Comparison of ENCODE assay signal across 12 cellular contexts in the genomic region with DNA sequence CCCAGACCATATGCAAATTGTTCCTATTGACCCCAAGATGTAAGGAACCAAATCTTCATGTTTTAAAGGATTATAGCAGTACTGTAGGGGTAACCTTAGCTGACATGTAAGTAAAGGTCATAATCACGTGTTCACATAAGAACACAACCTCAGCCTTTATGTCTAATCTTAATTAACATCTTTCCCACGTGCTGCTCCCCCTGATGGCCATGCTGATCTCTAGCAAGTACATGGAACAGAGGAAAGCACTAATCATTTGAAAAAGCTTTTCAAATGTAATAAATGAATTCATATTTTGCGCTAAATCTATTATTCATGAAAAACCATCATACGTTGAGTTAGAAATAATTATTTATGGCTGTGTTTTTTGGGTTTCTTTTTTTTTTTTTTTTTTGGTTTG. TPM values are rescaled to one million over a fixed set of nuclear protein-coding genes. Genes with fewer than 3 reads are reported as not detected.
DNase-seq lines count a peak whose midpoint lies in the region; ATAC-seq and TF ChIP-seq lines count a peak whose summit lies in the region.
"Had no signal": no experiment of that assay in that cellular context is flagged by ENCODE, and none has a peak within 500 bp of the region (broad histone marks: within the 10 kb centered on the region; RNA-seq: fewer than 3 reads in every experiment).

No MANE protein-coding gene starts in this region.

- H3K9me3 Mint-ChIP-seq in neural crest cell: no peaks in the 10 kb centered on the region
- H3K9me3 Mint-ChIP-seq: activated CD4-positive, alpha-beta memory T cell treated with anti-CD3 and anti-CD28 coated beads, Interleukin-2, amount 10 ng/mL, durations not matched to agents 7 days and 5 days; central memory CD8-positive, alpha-beta T cell had no signal

- no peaks in the 10 kb centered on the region for H3K9me3 ChIP-seq in Loucy (ENCODE audit: insufficient read depth, low read depth, low read length)
- H3K9me3 ChIP-seq: A549, Peyer's patch had no signal

- no peaks in the 10 kb centered on the region for H3K79me2 ChIP-seq in Loucy (ENCODE audit: insufficient read depth, low read length)

- H3K4me1 ChIP-seq in Loucy (ENCODE audit: insufficient read depth, low read length, poor library complexity, severe bottlenecking): peaks cover 21% of the 10 kb centered on the region
- H3K4me1 ChIP-seq: A549, Peyer's patch had no signal

- ATAC-seq in HG02981 (IDR thresholded peaks at IDR 0.05; ENCODE audit: unreplicated experiment): no peak
- ATAC-seq: A549 had no signal

- no peaks in the 10 kb centered on the region for H3K4me1 Mint-ChIP-seq in neural crest cell

- no peak overlapping the region for H2AFZ ChIP-seq in Loucy (ENCODE audit: low read length)

- H3K27me3 Mint-ChIP-seq in neural crest cell (ENCODE audit: low read depth): no peaks in the 10 kb centered on the region
- H3K27me3 Mint-ChIP-seq: central memory CD8-positive, alpha-beta T cell had no signal

- H3F3A ChIP-seq in Loucy (ENCODE audit: low read depth): peaks cover 6% of the 10 kb centered on the region; the same call in 1 of the 2 replicates

- no peaks in the 10 kb centered on the region for H3K36me3 Mint-ChIP-seq in neural crest cell (ENCODE audit: low read depth)

- H3K36me3 ChIP-seq in Loucy (ENCODE audit: insufficient read depth, low read length): no peaks in the 10 kb centered on the region
- H3K36me3 ChIP-seq: Peyer's patch had no signal

- H3K4me2 ChIP-seq in Loucy (ENCODE audit: low read depth, low read length, poor library complexity, severe bottlenecking): no peak overlapping the region
- H3K4me2 ChIP-seq: A549 had no signal

- H3K27ac Mint-ChIP-seq in neural crest cell (ENCODE audit: unreplicated experiment): no peak overlapping the region
- H3K27ac Mint-ChIP-seq: activated CD4-positive, alpha-beta memory T cell treated with anti-CD3 and anti-CD28 coated beads, Interleukin-2, amount 10 ng/mL, durations not matched to agents 7 days and 5 days had no signal

- H3K4me3 Mint-ChIP-seq in neural crest cell: no peak overlapping the region
- H3K4me3 Mint-ChIP-seq: activated CD4-positive, alpha-beta memory T cell treated with anti-CD3 and anti-CD28 coated beads, Interleukin-2, amount 10 ng/mL, durations not matched to agents 7 days and 5 days; central memory CD8-positive, alpha-beta T cell had no signal

- no peaks in the 10 kb centered on the region for H3K9me2 ChIP-seq in Loucy (replicated peaks; ENCODE audit: low read depth, low read length)

- peak; percentile 10 for DNase-seq in NCI-H2107 treated with DMSO at 0.1 percent for 48 hours (lab: John Stamatoyannopoulos, UW; ENCODE audit: unreplicated experiment)
- DNase-seq in NCI-H2107 (lab: John Stamatoyannopoulos, UW): no peak
- DNase-seq in amniotic epithelial cell (ENCODE audit: low read depth): peak; percentile 33
- DNase-seq in neural crest cell (ENCODE audit: low read depth, low spot score): no peak
- DNase-seq in NCI-H2081 (lab: John Stamatoyannopoulos, UW): no peak
- no peak for DNase-seq in UCSD-AML1 (lab: John Stamatoyannopoulos, UW; ENCODE audit: unreplicated experiment)
- DNase-seq: activated CD4-positive, alpha-beta memory T cell treated with anti-CD3 and anti-CD28 coated beads, Interleukin-2, amount 10 ng/mL, durations not matched to agents 7 days and 5 days; Peyer's patch had no signal

- no peaks in the 10 kb centered on the region for H3K27me3 ChIP-seq in Loucy (ENCODE audit: insufficient read depth, low read length, poor library complexity, severe bottlenecking)
- H3K27me3 ChIP-seq: Peyer's patch had no signal

- no peaks in the 10 kb centered on the region for H4K20me1 ChIP-seq in Loucy (ENCODE audit: insufficient read depth, low read length, poor library complexity, severe bottlenecking)

- H3K9ac ChIP-seq in Loucy (ENCODE audit: low read depth, low read length, poor library complexity, severe bottlenecking): no peak overlapping the region

- TF ChIP-seq CTCF in Loucy (conservative IDR thresholded peaks at IDR 0.05; ENCODE audit: low read length) (peak; percentile 68), neural crest cell (conservative IDR thresholded peaks at IDR 0.05) (peak; percentile 45)

- H3K4me3 ChIP-seq in Loucy (ENCODE audit: low read length, poor library complexity, severe bottlenecking): no peak overlapping the region
- H3K4me3 ChIP-seq: A549, Peyer's patch had no signal

RNA-seq across cellular contexts. Expression of a gene that starts 30.5 kb away (rescaled TPM):
- 13.9 and 16.7 TPM in 2 replicates for total RNA-seq in neural crest cell

Comparison
In these comparisons a context has a peak if more than half of its experiments do, and no peak if none do; other contexts are left out.
1. DNase-seq: peak in NCI-H2107 treated with DMSO at 0.1 percent for 48 hours (single experiment) and amniotic epithelial cell (single experiment); none in NCI-H2107 (single experiment), neural crest cell (single experiment), NCI-H2081 (0 of 2) and UCSD-AML1 (single experiment).